In genomic region chr13:110024646-110024980, GRCh38 we compare ENCODE assay signal across 16 cellular contexts.
DNase-seq lines count a peak whose midpoint lies in the region; ATAC-seq and TF ChIP-seq lines count a peak whose summit lies in the region.
"Had no signal": no experiment of that assay in that cellular context is flagged by ENCODE, and none has a peak within 500 bp of the region (broad histone marks: within the 10 kb centered on the region; RNA-seq: fewer than 3 reads in every experiment).

No MANE protein-coding gene starts in this region.

- peak; percentile 24; the same call in 1 of the 2 replicates for ATAC-seq in IMR-90 (ENCODE audit: low read depth)
- ATAC-seq: activated CD4-positive, alpha-beta T cell treated with anti-CD3 and anti-CD28 coated beads for 36 hours; stimulated activated naive CD8-positive, alpha-beta T cell treated with anti-CD3 and anti-CD28 coated beads, Interleukin-15, Interleukin-2, amounts not matched to agents 100 U/mL and 50 U/mL, for 24 hours had no signal

- no peak for TF ChIP-seq RAD21 in IMR-90 (IDR thresholded peaks at IDR 0.05; ENCODE audit: low read length)

- intact Hi-C loops in IMR-90 (cut with micrococcal nuclease): no loop called here

- in situ Hi-C loops in IMR-90 (cut with MboI; ENCODE audit: low sequenced_read_pairs): no loop called here

- H3K36me3 ChIP-seq in IMR-90 (ENCODE audit: control insufficient read depth, insufficient read depth, low read length): no peaks in the 10 kb centered on the region
- H3K36me3 ChIP-seq in mesodermal cell (ENCODE audit: control insufficient read depth, insufficient read depth, low read length): no peaks in the 10 kb centered on the region
- H3K36me3 ChIP-seq in stomach smooth muscle (ENCODE audit: control insufficient read depth in 2 of 2, insufficient read depth in 2 of 2, low read length in 2 of 2): no peaks in the 10 kb centered on the region
- H3K36me3 ChIP-seq: MG63 had no signal

- dilution Hi-C loops in IMR-90 (cut with HindIII; ENCODE audit: low sequenced_read_pairs, unreplicated experiment): no loop called here

- peak overlapping the region; percentile 48; the same call in 1 of the 2 replicates for H3K18ac ChIP-seq in IMR-90 (ENCODE audit: low read depth, low read length)

- POLR2A ChIA-PET in IMR-90 (lab: Charles Lee; ENCODE audit: unreplicated experiment): no interaction called here

- H3K27ac ChIP-seq in IMR-90 (ENCODE audit: insufficient read depth, low read length) (no peak overlapping the region), mesodermal cell (ENCODE audit: low read depth, low read length, severe bottlenecking) (peak overlapping the region; percentile 78), stomach smooth muscle (ENCODE audit: low read length) (peak overlapping the region; percentile 53)
- H3K27ac ChIP-seq: epithelial cell of prostate had no signal

- peak overlapping the region; percentile 30; the same call in 1 of the 2 replicates for H4K5ac ChIP-seq in IMR-90 (ENCODE audit: low read depth, low read length)

- H3K4me3 ChIP-seq in IMR-90 (ENCODE audit: insufficient read depth, low read depth, low read length): no peak overlapping the region
- H3K4me3 ChIP-seq in choroid plexus epithelial cell (ENCODE audit: low read depth, low read length): no peak overlapping the region
- no peak overlapping the region for H3K4me3 ChIP-seq in mesodermal cell (ENCODE audit: extremely low read depth, insufficient read depth, low read length, poor library complexity, severe bottlenecking)
- no peak overlapping the region for H3K4me3 ChIP-seq in stomach smooth muscle (ENCODE audit: low read length in 2 of 2)
- H3K4me3 ChIP-seq: MG63 had no signal

- H3K4ac ChIP-seq in IMR-90 (ENCODE audit: low read depth, low read length): peak overlapping the region; percentile 27

- no peak overlapping the region for H2AK9ac ChIP-seq in IMR-90 (replicated peaks; ENCODE audit: low read depth, low read length, poor library complexity)

- H4K8ac ChIP-seq in IMR-90 (ENCODE audit: low read depth in 2 of 2, low read length in 2 of 2): peak overlapping the region in 1 of 2 experiments; percentile 49; a peak in 1 of 4 replicates

- peak overlapping the region; percentile 41 for H2BK5ac ChIP-seq in IMR-90 (ENCODE audit: low read depth, low read length, poor library complexity, severe bottlenecking)

- peak overlapping the region; percentile 11; the same call in 1 of the 2 replicates for H3K14ac ChIP-seq in IMR-90 (replicated peaks; ENCODE audit: low read depth, low read length)

- peak overlapping the region; percentile 88 for H2AFZ ChIP-seq in IMR-90 (replicated peaks; ENCODE audit: low read length, poor library complexity)

- no peaks in the 10 kb centered on the region for H3K9me3 ChIP-seq in IMR-90 (ENCODE audit: control insufficient read depth, insufficient read depth, low read length)
- no peaks in the 10 kb centered on the region for H3K9me3 ChIP-seq in mesodermal cell (ENCODE audit: control insufficient read depth, low read length)
- no peaks in the 10 kb centered on the region for H3K9me3 ChIP-seq in stomach smooth muscle (ENCODE audit: control insufficient read depth in 2 of 2, low read length in 2 of 2)
- H3K9me3 ChIP-seq: MG63 had no signal

- no peak for TF ChIP-seq CTCF in IMR-90 (conservative IDR thresholded peaks at IDR 0.05; ENCODE audit: low read depth, low read length)
- no peak for TF ChIP-seq CTCF in choroid plexus epithelial cell (conservative IDR thresholded peaks at IDR 0.05; ENCODE audit: low read depth, low read length)

- DNase-seq in IMR-90 (peak; percentile 29), choroid plexus epithelial cell (ENCODE audit: low read depth) (peak; percentile 49), SIG-M5 treated with dmso at 0.1 percent for 504 hours (lab: John Stamatoyannopoulos, UW; ENCODE audit: unreplicated experiment) (no peak), HCEC 1CT (no peak), foreskin melanocyte (no peak)
- no peak for DNase-seq in stimulated activated CD4-positive, alpha-beta T cell treated with anti-CD3 and anti-CD28 coated beads, Interleukin-1b, Interleukin-23, amount 100 ng/mL, for 48 hours
- DNase-seq: activated CD4-positive, alpha-beta T cell treated with anti-CD3 and anti-CD28 coated beads for 36 hours; activated CD8-positive, alpha-beta memory T cell treated with anti-CD3 and anti-CD28 coated beads, Interleukin-2, amount 50 U/mL, for 48 hours; activated gamma-delta T cell treated with Interleukin-2 at 50 U/mL for 16 hours; MG63; NCI-H2227 treated with DMSO at 0.1 percent for 48 hours; nephron progenitor cell; stimulated activated naive CD8-positive, alpha-beta T cell treated with anti-CD3 and anti-CD28 coated beads, Interleukin-15, Interleukin-2, amounts not matched to agents 100 U/mL and 50 U/mL, for 24 hours had no signal

- H3K23ac ChIP-seq in IMR-90 (ENCODE audit: low read depth, low read length): no peak overlapping the region

- no TSS peak for BruUV-seq in IMR-90 (replicated peaks; lab: Mats Ljungman, UMichigan)

- peak overlapping the region; percentile 52; the same call in 1 of the 2 replicates for H2AK5ac ChIP-seq in IMR-90 (ENCODE audit: low read depth, low read length)

- CTCF ChIA-PET in IMR-90 (lab: Yijun Ruan, JAX): interaction anchor here (0.6 to 1.2 kb wide), 2 partner anchors 17 to 58 kb away, joined by 3 read pairs; no protein-coding TSS in a partner anchor

- H2BK20ac ChIP-seq in IMR-90 (ENCODE audit: low read depth, low read length): peak overlapping the region; percentile 19

- peaks cover 9% of the 10 kb centered on the region for H3K4me1 ChIP-seq in IMR-90 (ENCODE audit: control insufficient read depth, insufficient read depth, low read length)
- no peaks in the 10 kb centered on the region for H3K4me1 ChIP-seq in mesodermal cell (ENCODE audit: control insufficient read depth, insufficient read depth, low read length, poor library complexity, severe bottlenecking)
- H3K4me1 ChIP-seq in stomach smooth muscle (ENCODE audit: control insufficient read depth, insufficient read depth, low read length): peaks cover 15% of the 10 kb centered on the region

- peak overlapping the region; percentile 34 for H2BK120ac ChIP-seq in IMR-90 (ENCODE audit: low read depth, low read length)

- WGBS in IMR-90 (ENCODE audit: extremely low coverage in 2 of 2, insufficient read length in 1 of 2), 2 experiments: no CpG with 5 or more reads among the region's 1 CpG
- WGBS in mesodermal cell (ENCODE audit: insufficient coverage in 2 of 2), 2 experiments: no CpG with 5 or more reads among the region's 1 CpG

- H3K9me1 ChIP-seq in IMR-90 (ENCODE audit: insufficient read depth, low read length): peaks cover 7% of the 10 kb centered on the region; the same call in 1 of the 2 replicates

- no peak overlapping the region for H3K4me2 ChIP-seq in IMR-90 (ENCODE audit: low read depth, low read length)

- TF ChIP-seq POLR2A in IMR-90 (IDR thresholded peaks at IDR 0.05; ENCODE audit: low read depth, low read length): no peak

- no peak overlapping the region for H3K56ac ChIP-seq in IMR-90 (ENCODE audit: extremely low read depth, insufficient read depth, low read length)

- H3K27me3 ChIP-seq in IMR-90 (ENCODE audit: control insufficient read depth, insufficient read depth, low read length): no peaks in the 10 kb centered on the region
- H3K27me3 ChIP-seq in stomach smooth muscle (ENCODE audit: control insufficient read depth in 1 of 2, insufficient read depth in 2 of 2, low read length in 2 of 2): no peaks in the 10 kb centered on the region
- H3K27me3 ChIP-seq: MG63 had no signal

- no peaks in the 10 kb centered on the region for H4K20me1 ChIP-seq in IMR-90 (ENCODE audit: insufficient read depth, low read length)

- H2BK15ac ChIP-seq in IMR-90 (ENCODE audit: low read depth, low read length): no peak overlapping the region; the same call in 2 of the 3 replicates

- no peaks in the 10 kb centered on the region for H3K79me1 ChIP-seq in IMR-90 (ENCODE audit: low read depth in 1 of 2, low read length in 2 of 2)

- H4K91ac ChIP-seq in IMR-90 (ENCODE audit: insufficient read depth, low read depth, low read length): peak overlapping the region; percentile 31; the same call in 1 of the 2 replicates

- no peak overlapping the region for H3K9ac ChIP-seq in IMR-90 (ENCODE audit: low read depth, low read length)
- no peak overlapping the region for H3K9ac ChIP-seq in stomach smooth muscle (ENCODE audit: low read length in 2 of 2)

TF ChIP-seq in IMR-90, 13 proteins besides CTCF, POLR2A, EP300 and RAD21:
- TF ChIP-seq MAZ (IDR thresholded peaks at IDR 0.05; ENCODE audit: borderline replicate concordance, low read depth, low read length) (no peak), RFX5 (IDR thresholded peaks at IDR 0.05; ENCODE audit: low read depth, low read length) (no peak), FOS (IDR thresholded peaks at IDR 0.05; ENCODE audit: low read depth, low read length) (no peak), NFE2L2 (IDR thresholded peaks at IDR 0.05; ENCODE audit: low read depth, low read length) (no peak), BHLHE40 (IDR thresholded peaks at IDR 0.05; ENCODE audit: low read depth, low read length) (no peak), CHD1 (IDR thresholded peaks at IDR 0.05; ENCODE audit: low read depth, low read length) (no peak)

Comparison
In these comparisons a context has a peak if more than half of its experiments do, and no peak if none do; other contexts are left out.
1. DNase-seq: peak in IMR-90 (single experiment) and choroid plexus epithelial cell (single experiment); none in SIG-M5 treated with dmso at 0.1 percent for 504 hours (single experiment), HCEC 1CT (single experiment), stimulated activated CD4-positive, alpha-beta T cell treated with anti-CD3 and anti-CD28 coated beads, Interleukin-1b, Interleukin-23, amount 100 ng/mL, for 48 hours (single experiment) and foreskin melanocyte (single experiment).